ENCODE assay signal across 8 cellular contexts in the genomic region with DNA sequence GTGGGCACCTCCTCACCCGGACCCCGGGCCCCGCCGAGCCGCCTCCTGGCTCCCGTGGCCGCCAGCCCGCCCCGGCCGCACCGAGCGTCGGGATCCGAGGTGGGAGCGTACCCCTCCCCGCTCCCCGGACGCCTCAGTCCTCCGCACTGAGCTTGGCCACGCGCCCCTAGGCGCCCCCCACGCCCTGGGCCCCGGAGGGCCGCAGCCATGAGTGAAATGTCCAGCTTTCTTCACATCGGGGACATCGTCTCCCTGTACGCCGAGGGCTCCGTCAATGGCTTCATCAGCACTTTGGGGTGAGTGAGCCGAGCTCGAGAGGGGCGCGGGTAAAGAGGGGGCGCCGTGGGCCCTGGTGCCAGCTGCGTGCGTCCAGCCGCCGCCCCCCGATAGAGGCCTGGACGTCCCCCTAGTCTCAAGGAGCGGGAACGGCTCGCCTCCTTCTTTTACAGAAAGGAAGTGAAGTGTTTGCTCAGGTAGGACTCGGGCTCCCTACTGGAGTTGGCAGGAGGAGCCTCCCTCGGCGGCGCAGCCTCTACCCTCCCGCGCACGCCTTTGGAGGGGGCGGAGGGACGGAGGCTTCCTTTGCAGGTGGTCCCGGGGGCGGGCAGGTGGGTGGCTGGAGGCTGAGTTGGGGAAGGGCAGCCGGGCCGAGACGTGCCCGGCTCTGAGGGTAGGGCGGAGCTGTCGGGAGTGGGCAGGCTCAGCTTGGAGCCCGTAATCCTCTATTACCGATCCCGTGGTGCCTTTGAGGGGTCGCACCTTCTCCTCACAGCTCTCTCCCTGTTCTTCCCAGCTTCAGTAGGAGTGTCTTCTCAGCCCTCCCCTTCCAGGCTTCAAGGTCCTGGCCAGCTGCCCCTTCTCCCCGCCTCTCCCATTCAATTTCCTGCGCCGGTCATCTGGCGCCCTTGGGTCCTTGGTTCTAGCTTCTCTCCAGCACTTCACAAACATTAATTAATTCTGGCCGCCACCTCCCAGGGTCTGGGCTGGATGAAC. TPM values are rescaled to one million over a fixed set of nuclear protein-coding genes. Genes with fewer than 3 reads are reported as not detected.
A peak's percentile ranks its signal among the peaks of the same experiment; 100 is the strongest.
DNase-seq lines count a peak whose midpoint lies in the region; ATAC-seq and TF ChIP-seq lines count a peak whose summit lies in the region.

No MANE protein-coding gene starts in this region.

- no peaks in the 10 kb centered on the region for H3K27me3 Mint-ChIP-seq in activated T-cell treated with anti-CD3 and anti-CD28 coated beads, Interleukin-2, amount 50 U/mL, for 72 hours (ENCODE audit: low read depth)

- no peaks in the 10 kb centered on the region for H3K9me3 Mint-ChIP-seq in activated T-cell treated with anti-CD3 and anti-CD28 coated beads, Interleukin-2, amount 50 U/mL, for 72 hours

- H3K4me1 Mint-ChIP-seq in activated T-cell treated with anti-CD3 and anti-CD28 coated beads, Interleukin-2, amount 50 U/mL, for 72 hours (ENCODE audit: low read depth), result peaks cover 60% of the 10 kb centered on the region

- DNase-seq in NCI-H2196 treated with DMSO at 0.1 percent for 48 hours (lab: John Stamatoyannopoulos, UW; ENCODE audit: unreplicated experiment), result peak; percentile 46
- peak; percentile 48 to 50 for DNase-seq in activated T-cell treated with anti-CD3 and anti-CD28 coated beads, Interleukin-2, amount 50 U/mL, for 72 hours
- DNase-seq in foreskin fibroblast, result peak in 1 of 2 donors; percentile 78
- peak; percentile 51 to 74 for DNase-seq in psoas muscle
- no peak for DNase-seq in HuH-7.5 (ENCODE audit: low spot score)
- DNase-seq in NCI-H1930 (lab: John Stamatoyannopoulos, UW), result no peak

- intact Hi-C loops in psoas muscle (cut with DNase I), result no loop called here

- peak overlapping the region; percentile 60 for H3K27ac ChIP-seq in psoas muscle

- H3K36me3 ChIP-seq in psoas muscle (ENCODE audit: insufficient read depth in 1 of 2, low read depth in 1 of 2), result no peaks in the 10 kb centered on the region

- peak; percentile 8 for ATAC-seq in HG02623 (IDR thresholded peaks at IDR 0.05; ENCODE audit: unreplicated experiment)
- peak; percentile 38 to 47 for ATAC-seq in activated T-cell treated with anti-CD3 and anti-CD28 coated beads, Interleukin-2, amount 50 U/mL, for 72 hours (replicated peaks in 1 of 2)
- peak in 3 of 4 donors; percentile 15 to 25 (median 19) for ATAC-seq in psoas muscle

- peak overlapping the region; percentile 75 for H3K27ac Mint-ChIP-seq in activated T-cell treated with anti-CD3 and anti-CD28 coated beads, Interleukin-2, amount 50 U/mL, for 72 hours

- peaks cover 3% of the 10 kb centered on the region for H3K4me1 ChIP-seq in psoas muscle

- H3K36me3 Mint-ChIP-seq in activated T-cell treated with anti-CD3 and anti-CD28 coated beads, Interleukin-2, amount 50 U/mL, for 72 hours (ENCODE audit: insufficient read depth in 2 of 2), result peaks cover 1 to 6% of the 10 kb centered on the region in 2 donors

- H3K4me3 ChIP-seq in GM12875 (ENCODE audit: low read depth, low read length), result peak overlapping the region; percentile 64
- H3K4me3 ChIP-seq in foreskin fibroblast (ENCODE audit: low read depth in 1 of 2, low read length in 2 of 2), result peak overlapping the region; percentile 74 to 78
- H3K4me3 ChIP-seq in psoas muscle, result peak overlapping the region; percentile 71

- WGBS in psoas muscle, 3 donors, result 11 to 20% (median 13%) methylated on average over 50 to 71 of the region's 71 CpGs

- no peaks in the 10 kb centered on the region for H3K9me3 ChIP-seq in psoas muscle

- TF ChIP-seq CTCF in GM12875 (IDR thresholded peaks at IDR 0.05; ENCODE audit: borderline replicate concordance, insufficient read depth, low read depth, low read length) (no peak), foreskin fibroblast (IDR thresholded peaks at IDR 0.05; ENCODE audit: low read depth, low read length) (no peak), psoas muscle (IDR thresholded peaks at IDR 0.05) (no peak)

- H3K4me3 Mint-ChIP-seq in activated T-cell treated with anti-CD3 and anti-CD28 coated beads, Interleukin-2, amount 50 U/mL, for 72 hours, result peak overlapping the region; percentile 88 to 96

- peaks cover 0 to 19% (median 5%) of the 10 kb centered on the region in 3 donors for H3K27me3 ChIP-seq in psoas muscle (ENCODE audit: insufficient read depth in 3 of 3, low read length in 2 of 3)

RNA-seq across cellular contexts. Expression of a gene that starts 0.6 kb away (rescaled TPM):
- total RNA-seq in activated T-cell treated with anti-CD3 and anti-CD28 coated beads, Interleukin-2, amount 50 U/mL, for 72 hours, result 10 to 100 TPM; 49.9 to 52.5 TPM
- total RNA-seq in psoas muscle, result 1 to 10 TPM; 3.1 to 7.4 (median 4.1) TPM
- polyA plus RNA-seq in psoas muscle, result 1 to 10 TPM; 1.9 to 5.5 (median 2.2) TPM

RNA-seq across cellular contexts. Expression of a gene that starts 41.6 kb away (rescaled TPM):
- 10 to 100 TPM; 54.9 to 55.4 TPM for total RNA-seq in activated T-cell treated with anti-CD3 and anti-CD28 coated beads, Interleukin-2, amount 50 U/mL, for 72 hours
- 10 to 100 TPM; 10.3 to 22.1 (median 17.6) TPM for total RNA-seq in psoas muscle
- polyA plus RNA-seq in psoas muscle, result 10 to 100 TPM; 19.8 to 55.9 (median 55.0) TPM

Comparison
In these comparisons a context has a peak if more than half of its experiments do, and no peak if none do; other contexts are left out.
1. DNase-seq: peak in NCI-H2196 treated with DMSO at 0.1 percent for 48 hours (single experiment), activated T-cell treated with anti-CD3 and anti-CD28 coated beads, Interleukin-2, amount 50 U/mL, for 72 hours (2 of 2) and psoas muscle (2 of 2); none in HuH-7.5 (single experiment) and NCI-H1930 (0 of 2).
2. RNA of a gene that starts 0.6 kb away (total RNA-seq): 49.9 to 52.5 TPM in activated T-cell treated with anti-CD3 and anti-CD28 coated beads, Interleukin-2, amount 50 U/mL, for 72 hours; 3.1 to 7.4 TPM in psoas muscle; every median in the first group is over 4 times any median in the second.
3. Peak in every context shown above with its lines, with median percentiles within 50 percentile points of each other: H3K4me3 ChIP-seq and ATAC-seq.